In the genomic region with DNA sequence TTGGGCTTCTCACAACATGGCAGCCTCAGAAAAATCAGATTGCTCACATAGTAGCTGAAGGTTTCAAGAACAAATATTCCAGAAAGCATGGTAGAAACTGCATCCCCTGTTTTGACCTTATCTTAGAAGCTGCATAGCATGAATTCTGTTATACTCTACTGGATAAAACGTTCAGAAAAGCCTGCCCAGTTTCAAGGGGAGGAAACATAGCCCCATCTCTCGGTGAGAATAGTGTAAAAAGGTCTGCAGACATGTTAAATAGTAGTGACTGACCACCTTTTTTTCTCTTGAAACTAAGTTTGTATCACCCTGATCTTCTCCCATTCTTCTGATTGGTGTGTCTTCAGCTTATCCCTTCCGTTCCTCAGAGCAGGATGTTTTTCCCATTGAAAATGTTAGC, we compare ENCODE assay signal across 15 cellular contexts. TPM values are rescaled to one million over a fixed set of nuclear protein-coding genes. Genes with fewer than 3 reads are reported as not detected.
A peak's percentile ranks its signal among the peaks of the same experiment; 100 is the strongest.
DNase-seq lines count a peak whose midpoint lies in the region; ATAC-seq and TF ChIP-seq lines count a peak whose summit lies in the region.
"Had no signal": no experiment of that assay in that cellular context is flagged by ENCODE, and none has a peak within 500 bp of the region (broad histone marks: within the 10 kb centered on the region; RNA-seq: fewer than 3 reads in every experiment).

No MANE protein-coding gene starts in this region.

- 0 out of 2 replicates have a peak, but pooled peaks have one; percentile 6 for TF ChIP-seq RAD21 in IMR-90 (IDR thresholded peaks at IDR 0.05; ENCODE audit: low read length)

- H3K56ac ChIP-seq in IMR-90 (ENCODE audit: extremely low read depth, insufficient read depth, low read length), result no peak overlapping the region

- H3K4ac ChIP-seq in IMR-90 (ENCODE audit: low read depth, low read length), result no peak overlapping the region

- H3K9me3 ChIP-seq in IMR-90 (ENCODE audit: control insufficient read depth, insufficient read depth, low read length), result no peaks in the 10 kb centered on the region

- no peak for ATAC-seq in IMR-90 (ENCODE audit: low read depth)
- ATAC-seq in HG02938 (IDR thresholded peaks at IDR 0.05; ENCODE audit: unreplicated experiment), result no peak
- ATAC-seq: HCT116, SK-N-SH treated with all-trans-retinoic acid at 6 μM for 48 hours had no signal

- H2BK5ac ChIP-seq in IMR-90 (ENCODE audit: low read depth, low read length, poor library complexity, severe bottlenecking), result no peak overlapping the region

- H2AFZ ChIP-seq in IMR-90 (replicated peaks; ENCODE audit: low read length, poor library complexity), result no peak overlapping the region

- peaks cover 5% of the 10 kb centered on the region for H3K4me1 ChIP-seq in IMR-90 (ENCODE audit: control insufficient read depth, insufficient read depth, low read length)

- WGBS in IMR-90 (ENCODE audit: extremely low coverage in 2 of 2, insufficient read length in 1 of 2), 2 experiments, result no CpG with 5 or more reads among the region's 3 CpGs

- no peak overlapping the region for H3K4me3 ChIP-seq in IMR-90 (ENCODE audit: insufficient read depth, low read depth, low read length)

- no peak overlapping the region for H3K9ac ChIP-seq in IMR-90 (ENCODE audit: low read depth, low read length)

- TF ChIP-seq POLR2A in IMR-90 (IDR thresholded peaks at IDR 0.05; ENCODE audit: low read depth, low read length), result no peak

- H3K27me3 Mint-ChIP-seq in endothelial cell (ENCODE audit: unreplicated experiment) (peaks cover 7% of the 10 kb centered on the region), nephron progenitor cell (ENCODE audit: low read depth, poor library complexity) (peaks cover 8% of the 10 kb centered on the region)
- H3K27me3 Mint-ChIP-seq: IgD-negative memory B cell had no signal

- TF ChIP-seq CTCF in IMR-90 (conservative IDR thresholded peaks at IDR 0.05; ENCODE audit: low read depth, low read length) (no peak), endothelial cell (IDR thresholded peaks at IDR 0.05; ENCODE audit: unreplicated experiment) (no peak), nephron progenitor cell (IDR thresholded peaks at IDR 0.05) (no peak)

- H3K27ac Mint-ChIP-seq in endothelial cell (ENCODE audit: unreplicated experiment), result peak overlapping the region; percentile 67
- no peak overlapping the region for H3K27ac Mint-ChIP-seq in nephron progenitor cell
- H3K27ac Mint-ChIP-seq: CD14-positive monocyte, IgD-negative memory B cell had no signal

- no peak overlapping the region for H2BK120ac ChIP-seq in IMR-90 (ENCODE audit: low read depth, low read length)

- no peaks in the 10 kb centered on the region for H3K36me3 ChIP-seq in IMR-90 (ENCODE audit: control insufficient read depth, insufficient read depth, low read length)

- H2AK9ac ChIP-seq in IMR-90 (replicated peaks; ENCODE audit: low read depth, low read length, poor library complexity), result no peak overlapping the region

- DNase-seq in IMR-90, result no peak
- DNase-seq in SK-MEL-5 (ENCODE audit: low read depth, low spot score), result peak; percentile 19
- no peak for DNase-seq in endothelial cell (ENCODE audit: low spot score)
- peak; percentile 34 to 61 for DNase-seq in lung microvascular endothelial cell (ENCODE audit: low read depth in 2 of 2)
- DNase-seq in nephron progenitor cell, result no peak
- DNase-seq in T-helper 1 cell, result no peak
- DNase-seq: DMS53, NCI-H1436 treated with DMSO at 0.1 percent for 48 hours, NCI-H2081, NCI-H526 had no signal

- peak overlapping the region; percentile 59; the same call in 1 of the 2 replicates for H3K14ac ChIP-seq in IMR-90 (replicated peaks; ENCODE audit: low read depth, low read length)

- H3K36me3 Mint-ChIP-seq in endothelial cell (ENCODE audit: low read depth, unreplicated experiment), result peaks cover 2% of the 10 kb centered on the region
- no peaks in the 10 kb centered on the region for H3K36me3 Mint-ChIP-seq in nephron progenitor cell (ENCODE audit: low read depth)
- H3K36me3 Mint-ChIP-seq: CD14-positive monocyte, IgD-negative memory B cell had no signal

- H3K4me1 Mint-ChIP-seq in endothelial cell (ENCODE audit: unreplicated experiment) (peaks cover 58% of the 10 kb centered on the region), nephron progenitor cell (peaks cover 28% of the 10 kb centered on the region)

- dilution Hi-C loops in IMR-90 (cut with HindIII; ENCODE audit: low sequenced_read_pairs, unreplicated experiment), result no loop called here

- POLR2A ChIA-PET in IMR-90 (lab: Charles Lee; ENCODE audit: unreplicated experiment), result no interaction called here

- no TSS peak for BruUV-seq in IMR-90 (replicated peaks; lab: Mats Ljungman, UMichigan)

- no peaks in the 10 kb centered on the region for H4K20me1 ChIP-seq in IMR-90 (ENCODE audit: insufficient read depth, low read length)

- H3K18ac ChIP-seq in IMR-90 (ENCODE audit: low read depth, low read length), result no peak overlapping the region

- no peak overlapping the region for H2BK15ac ChIP-seq in IMR-90 (ENCODE audit: low read depth, low read length)

- intact Hi-C loops in IMR-90 (cut with micrococcal nuclease), result no loop called here

- no peaks in the 10 kb centered on the region for H3K79me1 ChIP-seq in IMR-90 (ENCODE audit: low read depth in 1 of 2, low read length in 2 of 2)

- H3K23ac ChIP-seq in IMR-90 (ENCODE audit: low read depth, low read length), result no peak overlapping the region

- H3K27me3 ChIP-seq in IMR-90 (ENCODE audit: control insufficient read depth, insufficient read depth, low read length), result no peaks in the 10 kb centered on the region

- CTCF ChIA-PET in IMR-90 (lab: Yijun Ruan, JAX), result interaction anchor here (1.7 kb wide), 1 partner anchor 9 kb away, joined by 4 read pairs; no protein-coding TSS in a partner anchor

- H3K9me3 Mint-ChIP-seq in endothelial cell (ENCODE audit: unreplicated experiment) (no peaks in the 10 kb centered on the region), nephron progenitor cell (peaks cover 3% of the 10 kb centered on the region)
- H3K9me3 Mint-ChIP-seq: CD14-positive monocyte, IgD-negative memory B cell had no signal

- peaks cover 5% of the 10 kb centered on the region; the same call in 1 of the 2 replicates for H3K9me1 ChIP-seq in IMR-90 (ENCODE audit: insufficient read depth, low read length)

- H3K4me2 ChIP-seq in IMR-90 (ENCODE audit: low read depth, low read length), result no peak overlapping the region

- H2BK20ac ChIP-seq in IMR-90 (ENCODE audit: low read depth, low read length), result no peak overlapping the region; the same call in 1 of the 2 replicates

- no peak overlapping the region for H3K27ac ChIP-seq in IMR-90 (ENCODE audit: insufficient read depth, low read length)

- no peak overlapping the region for H4K91ac ChIP-seq in IMR-90 (ENCODE audit: insufficient read depth, low read depth, low read length)

- H2AK5ac ChIP-seq in IMR-90 (ENCODE audit: low read depth, low read length), result no peak overlapping the region

- H4K5ac ChIP-seq in IMR-90 (ENCODE audit: low read depth, low read length), result no peak overlapping the region

- no peak overlapping the region for H4K8ac ChIP-seq in IMR-90 (ENCODE audit: low read depth in 2 of 2, low read length in 2 of 2)

- in situ Hi-C loops in IMR-90 (cut with MboI; ENCODE audit: low sequenced_read_pairs), result loop anchor here (10.0 to 25.0 kb wide), 3 partner anchors 1132 to 1720 kb away; no protein-coding TSS in a partner anchor
- in situ Hi-C loops in SK-MEL-5 (cut with HindIII; ENCODE audit: low pct_unique_long_range_greater_than_20kb, low sequenced_read_pairs), result no loop called here

- no peak overlapping the region for H3K4me3 Mint-ChIP-seq in endothelial cell (ENCODE audit: unreplicated experiment)
- H3K4me3 Mint-ChIP-seq in nephron progenitor cell, result no peak overlapping the region
- H3K4me3 Mint-ChIP-seq: CD14-positive monocyte, IgD-negative memory B cell had no signal

TF ChIP-seq in IMR-90, 13 proteins besides CTCF, POLR2A, EP300 and RAD21 (continues in another document):
- TF ChIP-seq RFX5 (IDR thresholded peaks at IDR 0.05; ENCODE audit: low read depth, low read length) (no peak), MXI1 (IDR thresholded peaks at IDR 0.05; ENCODE audit: borderline replicate concordance, low read depth, low read length) (no peak), BHLHE40 (IDR thresholded peaks at IDR 0.05; ENCODE audit: low read depth, low read length) (no peak), FOS (IDR thresholded peaks at IDR 0.05; ENCODE audit: low read depth, low read length) (no peak), CEBPB (IDR thresholded peaks at IDR 0.05; ENCODE audit: low read depth, low read length) (no peak), SMC3 (IDR thresholded peaks at IDR 0.05; ENCODE audit: low read depth, low read length) (no peak), NFE2L2 (IDR thresholded peaks at IDR 0.05; ENCODE audit: low read depth, low read length) (no peak), MAFK (IDR thresholded peaks at IDR 0.05; ENCODE audit: low read depth, low read length) (no peak), MAZ (IDR thresholded peaks at IDR 0.05; ENCODE audit: borderline replicate concordance, low read depth, low read length) (no peak)
- TF ChIP-seq, protein P1, sequence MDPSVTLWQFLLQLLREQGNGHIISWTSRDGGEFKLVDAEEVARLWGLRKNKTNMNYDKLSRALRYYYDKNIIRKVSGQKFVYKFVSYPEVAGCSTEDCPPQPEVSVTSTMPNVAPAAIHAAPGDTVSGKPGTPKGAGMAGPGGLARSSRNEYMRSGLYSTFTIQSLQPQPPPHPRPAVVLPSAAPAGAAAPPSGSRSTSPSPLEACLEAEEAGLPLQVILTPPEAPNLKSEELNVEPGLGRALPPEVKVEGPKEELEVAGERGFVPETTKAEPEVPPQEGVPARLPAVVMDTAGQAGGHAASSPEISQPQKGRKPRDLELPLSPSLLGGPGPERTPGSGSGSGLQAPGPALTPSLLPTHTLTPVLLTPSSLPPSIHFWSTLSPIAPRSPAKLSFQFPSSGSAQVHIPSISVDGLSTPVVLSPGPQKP (IDR thresholded peaks at IDR 0.05; ENCODE audit: borderline replicate concordance, low read depth, low read length), result no peak
- TF ChIP-seq, protein P2, sequence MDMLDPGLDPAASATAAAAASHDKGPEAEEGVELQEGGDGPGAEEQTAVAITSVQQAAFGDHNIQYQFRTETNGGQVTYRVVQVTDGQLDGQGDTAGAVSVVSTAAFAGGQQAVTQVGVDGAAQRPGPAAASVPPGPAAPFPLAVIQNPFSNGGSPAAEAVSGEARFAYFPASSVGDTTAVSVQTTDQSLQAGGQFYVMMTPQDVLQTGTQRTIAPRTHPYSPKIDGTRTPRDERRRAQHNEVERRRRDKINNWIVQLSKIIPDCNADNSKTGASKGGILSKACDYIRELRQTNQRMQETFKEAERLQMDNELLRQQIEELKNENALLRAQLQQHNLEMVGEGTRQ (IDR thresholded peaks at IDR 0.05; ENCODE audit: low read depth, low read length), result no peak

RNA-seq across cellular contexts. Expression of gene MARCKS, which starts 50.0 kb away (rescaled TPM):
- total RNA-seq in IMR-90 (2012; rRNA removed) (40.7 and 111 TPM in 2 replicates), endothelial cell (ENCODE audit: unreplicated experiment) (669 TPM), lung microvascular endothelial cell (187 and 258 TPM in 2 replicates)
- polyA plus RNA-seq in IMR-90 (2012; rRNA removed), result 34.5 and 46.8 TPM in 2 replicates
- polyA plus RNA-seq in IMR-90 (2012; cell fraction: cytosol; rRNA removed), result 10.9 and 24.0 TPM in 2 replicates
- 18.4 and 20.0 TPM in 2 replicates for polyA plus RNA-seq in IMR-90 (2012; cell fraction: nucleus; rRNA removed; ENCODE audit: low replicate concordance)
- total RNA-seq in SK-MEL-5 (2014; rRNA removed; shearing (Covaris generic)), result 50.7 and 55.4 TPM in 2 replicates
- 33.0 and 34.1 TPM in 2 replicates for polyA plus RNA-seq in SK-MEL-5 (2015; cell fraction: cytosol; rRNA removed)
- polyA plus RNA-seq in SK-MEL-5 (2015; cell fraction: nucleus; rRNA removed), result 11.0 and 15.6 TPM in 2 replicates

Comparison
In these comparisons a context has a peak if more than half of its experiments do, and no peak if none do; other contexts are left out.
1. DNase-seq: peak in SK-MEL-5 (single experiment) and lung microvascular endothelial cell (2 of 2); none in IMR-90 (single experiment), endothelial cell (single experiment), nephron progenitor cell (single experiment) and T-helper 1 cell (0 of 5).